19 cellular contexts compared by ENCODE assay signal in the genomic region with DNA sequence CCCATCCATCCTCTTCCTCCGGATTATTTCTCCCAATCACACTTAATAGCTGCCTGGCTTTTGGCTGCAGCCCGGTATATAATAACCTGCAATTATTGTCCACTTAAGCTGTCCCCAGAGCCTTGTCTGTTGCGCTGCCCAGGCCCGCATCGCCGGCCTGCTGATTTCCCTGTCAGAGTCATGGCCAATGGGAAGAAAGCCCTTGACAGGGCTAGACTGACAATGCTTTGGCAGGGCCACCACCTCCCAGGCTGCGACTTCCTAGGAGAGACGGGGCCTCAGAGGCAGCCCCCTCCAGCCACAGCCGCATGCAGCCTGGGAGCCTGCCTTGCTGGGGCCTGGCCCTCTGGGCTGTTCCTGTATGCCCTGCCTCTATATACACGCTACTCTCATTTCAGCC. TPM values are rescaled to one million over a fixed set of nuclear protein-coding genes. Genes with fewer than 3 reads are reported as not detected.
"Had no signal": no experiment of that assay in that cellular context is flagged by ENCODE, and none has a peak within 500 bp of the region (broad histone marks: within the 10 kb centered on the region; RNA-seq: fewer than 3 reads in every experiment).

No MANE protein-coding gene starts in this region.

- FAIRE-seq: urothelium cell line had no signal

- H3K79me2 ChIP-seq: hepatocyte had no signal

- H3K9me3 Mint-ChIP-seq: activated B cell treated with CpG ODN at 0.5 μM for 24 hours; activated CD4-positive, alpha-beta T cell treated with anti-CD3 and anti-CD28 coated beads, Interleukin-2, amount 10 ng/mL, durations not matched to agents 24 days and 14 days; activated T-helper 2 cell treated with anti-CD3 and anti-CD28 coated beads, Interferon-gamma antibody, Interleukin-2, Interleukin-4, amounts not matched to agents 10 μg/mL and 5 μg/mL and 100 μg/mL, durations not matched to agents 14 hours and 24 hours and 36 hours; mesothelial cell of epicardium had no signal

- H3K36me3 ChIP-seq: lower lobe of right lung, right atrium auricular region, thoracic aorta had no signal

- H3K27ac ChIP-seq: epithelial cell of prostate, hepatocyte, lower lobe of right lung, right atrium auricular region, skin epidermis, thoracic aorta had no signal

- ATAC-seq: lower lobe of right lung; stimulated activated naive CD8-positive, alpha-beta T cell treated with anti-CD3 and anti-CD28 coated beads, Interleukin-15, amount 100 ng/mL, for 72 hours had no signal

- H3K4me1 ChIP-seq: lower lobe of right lung had no signal

- H3K27ac Mint-ChIP-seq: activated B cell treated with CpG ODN at 0.5 μM for 24 hours; activated CD4-positive, alpha-beta T cell treated with anti-CD3 and anti-CD28 coated beads, Interleukin-2, amount 10 ng/mL, durations not matched to agents 24 days and 14 days; activated naive CD8-positive, alpha-beta T cell; activated T-helper 2 cell treated with anti-CD3 and anti-CD28 coated beads, Interferon-gamma antibody, Interleukin-2, Interleukin-4, amounts not matched to agents 10 μg/mL and 5 μg/mL and 100 μg/mL, durations not matched to agents 14 hours and 24 hours and 36 hours; mesothelial cell of epicardium; stimulated activated naive CD8-positive, alpha-beta T cell treated with anti-CD3 and anti-CD28 coated beads, Interleukin-15, amount 100 ng/mL, for 72 hours had no signal

- H3K27me3 ChIP-seq: right atrium auricular region had no signal

- H3K9me3 ChIP-seq: lower lobe of right lung, right atrium auricular region, thoracic aorta had no signal

- H3K36me3 Mint-ChIP-seq: activated naive CD8-positive, alpha-beta T cell; brain; mesothelial cell of epicardium had no signal

- H2AFZ ChIP-seq: hepatocyte had no signal

- H3K4me3 ChIP-seq: hepatocyte, lower lobe of right lung, right atrium auricular region, skin epidermis, thoracic aorta had no signal

- DNase-seq: activated B cell treated with CpG ODN at 0.5 μM for 24 hours; activated CD4-positive, alpha-beta T cell treated with anti-CD3 and anti-CD28 coated beads, Interleukin-2, amount 10 ng/mL, durations not matched to agents 24 days and 14 days; amygdala; effector memory CD4-positive, alpha-beta T cell; lower lobe of right lung; stimulated activated CD4-positive, alpha-beta T cell treated with anti-CD3 and anti-CD28 coated beads, Interleukin-4, amount 100 ng/mL, for 4 hours; stimulated activated naive CD8-positive, alpha-beta T cell treated with anti-CD3 and anti-CD28 coated beads, Interleukin-15, amount 100 ng/mL, for 72 hours had no signal

- H3K4me2 ChIP-seq: hepatocyte had no signal

RNA-seq across cellular contexts. Expression of a gene that starts 10.0 kb away (rescaled TPM):
- total RNA-seq: activated B cell treated with CpG ODN at 0.5 μM for 24 hours; activated CD4-positive, alpha-beta T cell treated with anti-CD3 and anti-CD28 coated beads, Interleukin-2, amount 10 ng/mL, durations not matched to agents 24 days and 14 days; activated CD8-positive, alpha-beta memory T cell treated with anti-CD3 and anti-CD28 coated beads for 36 hours; activated T-helper 2 cell treated with anti-CD3 and anti-CD28 coated beads, Interferon-gamma antibody, Interleukin-2, Interleukin-4, amounts not matched to agents 10 μg/mL and 5 μg/mL and 100 μg/mL, durations not matched to agents 14 hours and 24 hours and 36 hours; myocyte; thoracic aorta had no signal
